ENCODE assay signal across 8 cellular contexts in the genomic region with DNA sequence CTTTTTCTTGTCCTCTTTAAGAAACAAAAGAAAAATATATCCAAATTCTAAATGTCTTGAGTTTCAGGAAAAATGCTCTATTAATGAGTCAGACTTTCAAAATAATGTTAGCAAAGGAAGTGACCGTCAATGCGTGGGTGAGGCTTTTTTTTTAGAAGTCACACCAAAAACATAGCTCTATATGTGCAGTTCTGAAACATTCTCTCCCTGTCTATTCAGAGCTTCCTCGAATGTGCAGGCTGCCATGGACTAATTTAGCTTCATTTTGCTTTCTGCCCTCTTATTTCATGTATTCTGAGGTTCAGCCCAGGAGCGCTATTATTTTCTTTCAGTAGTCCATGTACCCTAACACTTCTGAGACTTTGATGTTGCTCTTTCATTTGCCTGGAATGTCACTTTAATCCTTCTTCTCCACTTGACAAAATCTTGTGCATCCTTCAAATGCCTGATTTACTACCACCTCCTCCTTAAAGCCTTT.
DNase-seq lines count a peak whose midpoint lies in the region; ATAC-seq and TF ChIP-seq lines count a peak whose summit lies in the region.

No MANE protein-coding gene starts in this region.

- TF ChIP-seq CTCF in retinal pigment epithelial cell (conservative IDR thresholded peaks at IDR 0.05; ENCODE audit: low read depth, low read length) (no peak), thyroid gland (IDR thresholded peaks at IDR 0.05) (no peak)

- no peaks in the 10 kb centered on the region for H3K27me3 Mint-ChIP-seq in activated naive CD8-positive, alpha-beta T cell

- peak overlapping the region; percentile 6 for H3K4me3 Mint-ChIP-seq in activated naive CD8-positive, alpha-beta T cell

- H3K27ac ChIP-seq in thyroid gland, result no peak overlapping the region

- peak overlapping the region; percentile 69 for H3K27ac Mint-ChIP-seq in activated naive CD8-positive, alpha-beta T cell

- DNase-seq in retinal pigment epithelial cell (ENCODE audit: low read depth) (peak; percentile 9), NCI-H345 (lab: John Stamatoyannopoulos, UW) (no peak), medulla oblongata (ENCODE audit: extremely low spot score) (no peak), thyroid gland (no peak), mesenteric fat pad (ENCODE audit: low spot score) (no peak)

- H3K4me1 ChIP-seq in thyroid gland, result no peaks in the 10 kb centered on the region

- H3K9me3 ChIP-seq in thyroid gland, result no peaks in the 10 kb centered on the region

- H3K9me3 Mint-ChIP-seq in activated naive CD8-positive, alpha-beta T cell (ENCODE audit: low read depth), result no peaks in the 10 kb centered on the region

- H3K36me3 ChIP-seq in thyroid gland, result no peaks in the 10 kb centered on the region

- TF ChIP-seq POLR2A in thyroid gland (IDR thresholded peaks at IDR 0.05), result no peak

- peaks cover 2% of the 10 kb centered on the region for H3K36me3 Mint-ChIP-seq in activated naive CD8-positive, alpha-beta T cell

- no peaks in the 10 kb centered on the region for H3K27me3 ChIP-seq in thyroid gland

- no peak overlapping the region for H3K4me3 ChIP-seq in retinal pigment epithelial cell (ENCODE audit: low read length)
- no peak overlapping the region for H3K4me3 ChIP-seq in thyroid gland (replicated peaks in 1 of 3)

- 64 to 69% methylated on average over 4 of the region's 4 CpGs for WGBS in thyroid gland, 2 donors

- intact Hi-C loops in thyroid gland (cut with DNase I), result no loop called here

- ATAC-seq in GM18502 (IDR thresholded peaks at IDR 0.05; ENCODE audit: poor library complexity, unreplicated experiment) (peak; percentile 58), HG02852 (IDR thresholded peaks at IDR 0.05; ENCODE audit: unreplicated experiment) (peak; percentile 69)

- H3K4me1 Mint-ChIP-seq in activated naive CD8-positive, alpha-beta T cell (ENCODE audit: low read depth), result peaks cover 21% of the 10 kb centered on the region
